ENCODE assay signal across 39 cellular contexts in genomic region chr6:131780600-131780999, GRCh38.
"Had no signal": no experiment of that assay in that cellular context is flagged by ENCODE, and none has a peak within 500 bp of the region (broad histone marks: within the 10 kb centered on the region; RNA-seq: fewer than 3 reads in every experiment).

No MANE protein-coding gene starts in this region.

- H3K4me3 Mint-ChIP-seq: activated naive CD4-positive, alpha-beta T cell treated with anti-CD3 and anti-CD28 coated beads for 36 hours; activated naive CD4-positive, alpha-beta T cell treated with anti-CD3 and anti-CD28 coated beads, Interleukin-2, amount 10 ng/mL, durations not matched to agents 7 days and 5 days; activated naive CD4-positive, alpha-beta T cell treated with anti-CD3 and anti-CD28 coated beads, Interleukin-2, amount 50 U/mL, for 24 hours; activated naive CD8-positive, alpha-beta T cell; activated naive CD8-positive, alpha-beta T cell treated with anti-CD3 and anti-CD28 coated beads for 36 hours; activated naive CD8-positive, alpha-beta T cell treated with anti-CD3 and anti-CD28 coated beads, Interleukin-2, amount 10 ng/mL, durations not matched to agents 7 days and 5 days; activated naive CD8-positive, alpha-beta T cell treated with anti-CD3 and anti-CD28 coated beads, Interleukin-2, amount 50 U/mL, for 24 hours; activated T-cell treated with anti-CD3 and anti-CD28 coated beads, Interleukin-2, amount 50 U/mL, for 24 hours; activated T-cell treated with anti-CD3 and anti-CD28 coated beads, Interleukin-2, amount 50 U/mL, for 4 hours; activated T-cell treated with anti-CD3 and anti-CD28 coated beads, Interleukin-2, amount 50 U/mL, for 72 hours; activated T-helper 1 cell treated with anti-CD3 and anti-CD28 coated beads, Interleukin-12 subunit alpha, Interleukin-12 subunit beta, Interleukin-2, Interleukin-4 antibody, amounts not matched to agents 30 ng/mL and 10 ng/mL and 1 ng/mL, durations not matched to agents 14 hours and 24 hours and 36 hours; activated T-helper 17 cell treated with anti-CD3 and anti-CD28 coated beads, Interleukin-2, amount 50 U/mL, for 72 hours; brain; central memory CD8-positive, alpha-beta T cell had no signal

- ATAC-seq: activated naive CD4-positive, alpha-beta T cell treated with anti-CD3 and anti-CD28 coated beads, Interleukin-2, amount 50 U/mL, for 72 hours; activated naive CD8-positive, alpha-beta T cell treated with anti-CD3 and anti-CD28 coated beads, Interleukin-2, amount 50 U/mL, for 24 hours; activated T-cell treated with anti-CD3 and anti-CD28 coated beads, Interleukin-2, amount 50 U/mL, for 4 hours; activated T-cell treated with anti-CD3 and anti-CD28 coated beads, Interleukin-2, amount 50 U/mL, for 72 hours; activated T-helper 17 cell treated with anti-CD3 and anti-CD28 coated beads, Interleukin-2, amount 50 U/mL, for 72 hours; body of pancreas had no signal

- H3K27ac Mint-ChIP-seq: activated naive CD4-positive, alpha-beta T cell treated with anti-CD3 and anti-CD28 coated beads for 36 hours; activated naive CD4-positive, alpha-beta T cell treated with anti-CD3 and anti-CD28 coated beads, Interleukin-2, amount 10 ng/mL, durations not matched to agents 7 days and 5 days; activated naive CD4-positive, alpha-beta T cell treated with anti-CD3 and anti-CD28 coated beads, Interleukin-2, amount 50 U/mL, for 24 hours; activated naive CD4-positive, alpha-beta T cell treated with anti-CD3 and anti-CD28 coated beads, Interleukin-2, amount 50 U/mL, for 72 hours; activated naive CD8-positive, alpha-beta T cell; activated naive CD8-positive, alpha-beta T cell treated with anti-CD3 and anti-CD28 coated beads for 36 hours; activated naive CD8-positive, alpha-beta T cell treated with anti-CD3 and anti-CD28 coated beads, Interleukin-2, amount 10 ng/mL, durations not matched to agents 7 days and 5 days; activated naive CD8-positive, alpha-beta T cell treated with anti-CD3 and anti-CD28 coated beads, Interleukin-2, amount 50 U/mL, for 24 hours; activated T-cell treated with anti-CD3 and anti-CD28 coated beads, Interleukin-2, amount 50 U/mL, for 24 hours; activated T-cell treated with anti-CD3 and anti-CD28 coated beads, Interleukin-2, amount 50 U/mL, for 72 hours; activated T-helper 1 cell treated with anti-CD3 and anti-CD28 coated beads, Interleukin-12 subunit alpha, Interleukin-12 subunit beta, Interleukin-2, Interleukin-4 antibody, amounts not matched to agents 30 ng/mL and 10 ng/mL and 1 ng/mL, durations not matched to agents 14 hours and 24 hours and 36 hours; activated T-helper 17 cell treated with anti-CD3 and anti-CD28 coated beads, Interleukin-2, amount 50 U/mL, for 72 hours; activated T-helper 2 cell treated with anti-CD3 and anti-CD28 coated beads, Interferon-gamma antibody, Interleukin-2, Interleukin-4, amounts not matched to agents 10 μg/mL and 5 μg/mL and 100 μg/mL, durations not matched to agents 14 hours and 24 hours and 36 hours; brain had no signal

- H3K36me3 Mint-ChIP-seq: activated naive CD4-positive, alpha-beta T cell treated with anti-CD3 and anti-CD28 coated beads, Interleukin-2, amount 10 ng/mL, durations not matched to agents 7 days and 5 days; activated naive CD4-positive, alpha-beta T cell treated with anti-CD3 and anti-CD28 coated beads, Interleukin-2, amount 50 U/mL, for 24 hours; activated naive CD4-positive, alpha-beta T cell treated with anti-CD3 and anti-CD28 coated beads, Interleukin-2, amount 50 U/mL, for 72 hours; activated naive CD8-positive, alpha-beta T cell; activated naive CD8-positive, alpha-beta T cell treated with anti-CD3 and anti-CD28 coated beads for 36 hours; brain had no signal

- H3K4me3 ChIP-seq: adrenal gland, ascending aorta, body of pancreas, breast epithelium, cardiac muscle cell had no signal

- H3K27ac ChIP-seq: adrenal gland, ascending aorta, body of pancreas, brain microvascular endothelial cell, breast epithelium, cardiac muscle cell had no signal

- H3K4me1 ChIP-seq: adrenal gland, body of pancreas, breast epithelium had no signal

- FAIRE-seq: astrocyte, bronchial epithelial cell had no signal

- H3K9me3 Mint-ChIP-seq: activated naive CD4-positive, alpha-beta T cell treated with anti-CD3 and anti-CD28 coated beads for 36 hours; activated naive CD4-positive, alpha-beta T cell treated with anti-CD3 and anti-CD28 coated beads, Interleukin-2, amount 10 ng/mL, durations not matched to agents 7 days and 5 days; activated naive CD4-positive, alpha-beta T cell treated with anti-CD3 and anti-CD28 coated beads, Interleukin-2, amount 50 U/mL, for 24 hours; activated naive CD4-positive, alpha-beta T cell treated with anti-CD3 and anti-CD28 coated beads, Interleukin-2, amount 50 U/mL, for 72 hours; activated naive CD8-positive, alpha-beta T cell treated with anti-CD3 and anti-CD28 coated beads for 36 hours; activated naive CD8-positive, alpha-beta T cell treated with anti-CD3 and anti-CD28 coated beads, Interleukin-2, amount 50 U/mL, for 24 hours; activated T-cell treated with anti-CD3 and anti-CD28 coated beads, Interleukin-2, amount 50 U/mL, for 24 hours; activated T-cell treated with anti-CD3 and anti-CD28 coated beads, Interleukin-2, amount 50 U/mL, for 4 hours; activated T-helper 1 cell treated with anti-CD3 and anti-CD28 coated beads, Interleukin-12 subunit alpha, Interleukin-12 subunit beta, Interleukin-2, Interleukin-4 antibody, amounts not matched to agents 30 ng/mL and 10 ng/mL and 1 ng/mL, durations not matched to agents 14 hours and 24 hours and 36 hours; activated T-helper 17 cell treated with anti-CD3 and anti-CD28 coated beads, Interleukin-2, amount 50 U/mL, for 72 hours; central memory CD8-positive, alpha-beta T cell had no signal

- H3K27me3 ChIP-seq: adrenal gland, ascending aorta, body of pancreas, brain microvascular endothelial cell, breast epithelium, cardiac muscle cell had no signal

- DNase-seq: activated effector memory CD4-positive, alpha-beta T cell treated with anti-CD3 and anti-CD28 coated beads, Interleukin-2, amount 50 U/mL, for 16 hours; activated effector memory CD4-positive, alpha-beta T cell treated with Interleukin-2 at 50 U/mL for 16 hours; activated gamma-delta T cell; activated gamma-delta T cell treated with Interleukin-2 at 50 U/mL for 16 hours; activated naive CD4-positive, alpha-beta T cell; activated naive CD4-positive, alpha-beta T cell treated with anti-CD3 and anti-CD28 coated beads for 36 hours; activated naive CD4-positive, alpha-beta T cell treated with anti-CD3 and anti-CD28 coated beads, Interleukin-2, amount 10 ng/mL, durations not matched to agents 7 days and 5 days; activated naive CD4-positive, alpha-beta T cell treated with anti-CD3 and anti-CD28 coated beads, Interleukin-2, amount 50 U/mL, for 16 hours; activated naive CD4-positive, alpha-beta T cell treated with Interleukin-2 at 50 U/mL for 16 hours; activated naive CD8-positive, alpha-beta T cell treated with anti-CD3 and anti-CD28 coated beads for 36 hours; activated naive CD8-positive, alpha-beta T cell treated with anti-CD3 and anti-CD28 coated beads, Interleukin-2, amount 10 ng/mL, durations not matched to agents 7 days and 5 days; activated naive CD8-positive, alpha-beta T cell treated with anti-CD3 and anti-CD28 coated beads, Interleukin-2, amount 50 U/mL, for 24 hours; activated T-cell treated with anti-CD3 and anti-CD28 coated beads, Interleukin-2, amount 50 U/mL, for 24 hours; activated T-cell treated with anti-CD3 and anti-CD28 coated beads, Interleukin-2, amount 50 U/mL, for 4 hours; activated T-cell treated with anti-CD3 and anti-CD28 coated beads, Interleukin-2, amount 50 U/mL, for 48 hours; activated T-cell treated with anti-CD3 and anti-CD28 coated beads, Interleukin-2, amount 50 U/mL, for 72 hours; adrenal gland; amniotic stem cell; amygdala; anterior cingulate cortex; aorta; body of pancreas; brain microvascular endothelial cell; caudate nucleus; central memory CD4-positive, alpha-beta T cell; cerebellar nuclear complex had no signal

- H3K9me3 ChIP-seq: adrenal gland, ascending aorta, body of pancreas, breast epithelium had no signal

- H3K4me1 Mint-ChIP-seq: activated naive CD4-positive, alpha-beta T cell treated with anti-CD3 and anti-CD28 coated beads, Interleukin-2, amount 10 ng/mL, durations not matched to agents 7 days and 5 days; activated naive CD4-positive, alpha-beta T cell treated with anti-CD3 and anti-CD28 coated beads, Interleukin-2, amount 50 U/mL, for 24 hours; activated naive CD8-positive, alpha-beta T cell treated with anti-CD3 and anti-CD28 coated beads for 36 hours; activated naive CD8-positive, alpha-beta T cell treated with anti-CD3 and anti-CD28 coated beads, Interleukin-2, amount 10 ng/mL, durations not matched to agents 7 days and 5 days; activated naive CD8-positive, alpha-beta T cell treated with anti-CD3 and anti-CD28 coated beads, Interleukin-2, amount 50 U/mL, for 24 hours; activated T-helper 17 cell treated with anti-CD3 and anti-CD28 coated beads, Interleukin-2, amount 50 U/mL, for 72 hours; brain; central memory CD8-positive, alpha-beta T cell had no signal

- H3K36me3 ChIP-seq: adrenal gland, ascending aorta, brain microvascular endothelial cell, cardiac muscle cell had no signal
